Comparison of ENCODE assay signal across 10 cellular contexts in the genomic region with DNA sequence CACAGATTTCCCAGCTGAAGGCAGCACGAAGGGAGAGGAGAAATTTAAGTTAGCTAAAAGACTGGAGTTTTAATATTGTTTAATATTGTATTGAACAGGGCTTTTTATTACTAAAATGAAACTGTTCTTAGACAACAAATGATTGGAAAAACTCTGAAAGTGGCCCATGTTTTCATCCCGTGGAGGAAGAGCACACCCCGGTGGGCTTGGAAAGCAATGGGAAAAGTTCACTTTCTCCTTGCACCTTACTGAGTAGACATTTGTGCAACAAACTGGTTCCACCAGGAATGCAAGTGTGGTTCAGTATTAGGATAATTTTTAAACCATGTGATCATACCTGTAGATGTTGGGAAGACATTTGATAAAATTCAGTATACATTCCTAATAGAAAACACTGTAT. TPM values are rescaled to one million over a fixed set of nuclear protein-coding genes. Genes with fewer than 3 reads are reported as not detected.
DNase-seq lines count a peak whose midpoint lies in the region; ATAC-seq and TF ChIP-seq lines count a peak whose summit lies in the region.
"Had no signal": no experiment of that assay in that cellular context is flagged by ENCODE, and none has a peak within 500 bp of the region (broad histone marks: within the 10 kb centered on the region; RNA-seq: fewer than 3 reads in every experiment).

No MANE protein-coding gene starts in this region.

- H3K27me3 ChIP-seq in lower lobe of right lung (ENCODE audit: low read depth): peaks cover 11% of the 10 kb centered on the region

- no peak overlapping the region for H3K4me3 ChIP-seq in AG10803 (ENCODE audit: low read length)
- H3K4me3 ChIP-seq in lower lobe of right lung: no peak overlapping the region

- H3K36me3 ChIP-seq in lower lobe of right lung: no peaks in the 10 kb centered on the region

- TF ChIP-seq CTCF in AG10803 (conservative IDR thresholded peaks at IDR 0.05; ENCODE audit: low read length) (peak; percentile 63), lower lobe of right lung (IDR thresholded peaks at IDR 0.05) (peak; percentile 43)

- ATAC-seq in lower lobe of right lung (no peak), HG02981 (IDR thresholded peaks at IDR 0.05; ENCODE audit: unreplicated experiment) (no peak), GM18907 (IDR thresholded peaks at IDR 0.05; ENCODE audit: unreplicated experiment) (no peak), GM18502 (IDR thresholded peaks at IDR 0.05; ENCODE audit: poor library complexity, unreplicated experiment) (no peak)
- ATAC-seq: activated naive CD4-positive, alpha-beta T cell treated with anti-CD3 and anti-CD28 coated beads, Interleukin-2, amount 50 U/mL, for 72 hours had no signal

- no peak overlapping the region for H3K27ac ChIP-seq in lower lobe of right lung

- no peaks in the 10 kb centered on the region for H3K9me3 ChIP-seq in lower lobe of right lung

- H3K4me1 ChIP-seq in lower lobe of right lung: no peaks in the 10 kb centered on the region

- intact Hi-C loops in lower lobe of right lung (cut with DNase I): no loop called here

- DNase-seq in AG10803 (ENCODE audit: low read depth) (peak; percentile 26), HT-29 (ENCODE audit: low spot score) (peak; percentile 20), astrocyte of the hippocampus (ENCODE audit: low read depth, low spot score) (peak; percentile 45), lower lobe of right lung (no peak), OCI-M2 (lab: John Stamatoyannopoulos, UW; ENCODE audit: unreplicated experiment) (no peak)
- DNase-seq: T-helper 2 cell had no signal

RNA-seq across cellular contexts. Expression of a gene that starts 8.2 kb away (rescaled TPM):
- total RNA-seq in HT-29 (2014; rRNA removed; shearing (Covaris generic)): not detected in 2 replicates
- 40.3 TPM for total RNA-seq in lower lobe of right lung

Comparison
In these comparisons a context has a peak if more than half of its experiments do, and no peak if none do; other contexts are left out.
1. DNase-seq: peak in AG10803 (single experiment), HT-29 (single experiment) and astrocyte of the hippocampus (single experiment); none in lower lobe of right lung (single experiment) and OCI-M2 (single experiment).
2. RNA of a gene that starts 8.2 kb away (total RNA-seq): 40.3 TPM in lower lobe of right lung (single experiment); not detected in HT-29; every median in the first group is over 10 times any median in the second.